Comparison of ENCODE assay signal across 7 cellular contexts in the genomic region with DNA sequence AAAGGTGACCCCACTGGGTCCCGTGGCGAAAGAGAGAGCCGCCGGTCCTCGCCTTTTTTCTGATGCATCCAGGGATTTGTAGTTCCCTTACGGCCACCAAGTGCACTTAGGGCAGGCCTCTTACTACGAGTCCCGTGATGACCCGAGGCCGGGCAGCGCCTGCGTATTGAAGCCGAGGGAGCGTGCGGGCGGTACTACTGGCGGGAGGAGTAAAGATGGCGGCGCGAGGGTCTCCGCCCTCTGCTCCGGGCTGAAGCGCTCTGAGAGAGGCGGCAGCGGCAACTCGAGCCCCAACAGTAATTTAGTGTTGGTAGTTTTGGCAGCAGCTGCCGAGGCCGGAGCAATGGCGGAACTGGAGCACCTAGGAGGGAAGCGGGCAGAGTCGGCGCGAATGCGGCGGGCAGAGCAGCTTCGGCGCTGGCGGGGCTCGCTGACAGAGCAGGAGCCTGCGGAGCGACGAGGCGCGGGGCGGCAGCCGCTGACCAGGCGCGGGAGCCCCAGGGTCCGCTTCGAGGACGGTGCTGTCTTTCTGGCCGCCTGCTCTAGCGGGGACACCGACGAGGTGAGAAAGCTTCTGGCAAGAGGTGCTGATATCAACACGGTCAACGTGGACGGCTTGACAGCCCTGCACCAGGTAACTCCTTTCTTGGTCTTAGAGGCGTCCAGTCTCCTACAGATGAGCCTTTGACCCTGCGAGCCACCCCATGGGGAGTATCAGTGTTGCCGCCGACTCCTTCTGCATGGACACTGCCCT.
DNase-seq lines count a peak whose midpoint lies in the region; ATAC-seq and TF ChIP-seq lines count a peak whose summit lies in the region.

A gene with protein sequence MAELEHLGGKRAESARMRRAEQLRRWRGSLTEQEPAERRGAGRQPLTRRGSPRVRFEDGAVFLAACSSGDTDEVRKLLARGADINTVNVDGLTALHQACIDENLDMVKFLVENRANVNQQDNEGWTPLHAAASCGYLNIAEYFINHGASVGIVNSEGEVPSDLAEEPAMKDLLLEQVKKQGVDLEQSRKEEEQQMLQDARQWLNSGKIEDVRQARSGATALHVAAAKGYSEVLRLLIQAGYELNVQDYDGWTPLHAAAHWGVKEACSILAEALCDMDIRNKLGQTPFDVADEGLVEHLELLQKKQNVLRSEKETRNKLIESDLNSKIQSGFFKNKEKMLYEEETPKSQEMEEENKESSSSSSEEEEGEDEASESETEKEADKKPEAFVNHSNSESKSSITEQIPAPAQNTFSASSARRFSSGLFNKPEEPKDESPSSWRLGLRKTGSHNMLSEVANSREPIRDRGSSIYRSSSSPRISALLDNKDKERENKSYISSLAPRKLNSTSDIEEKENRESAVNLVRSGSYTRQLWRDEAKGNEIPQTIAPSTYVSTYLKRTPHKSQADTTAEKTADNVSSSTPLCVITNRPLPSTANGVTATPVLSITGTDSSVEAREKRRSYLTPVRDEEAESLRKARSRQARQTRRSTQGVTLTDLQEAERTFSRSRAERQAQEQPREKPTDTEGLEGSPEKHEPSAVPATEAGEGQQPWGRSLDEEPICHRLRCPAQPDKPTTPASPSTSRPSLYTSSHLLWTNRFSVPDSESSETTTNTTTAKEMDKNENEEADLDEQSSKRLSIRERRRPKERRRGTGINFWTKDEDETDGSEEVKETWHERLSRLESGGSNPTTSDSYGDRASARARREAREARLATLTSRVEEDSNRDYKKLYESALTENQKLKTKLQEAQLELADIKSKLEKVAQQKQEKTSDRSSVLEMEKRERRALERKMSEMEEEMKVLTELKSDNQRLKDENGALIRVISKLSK (plus strand): TSS at position 191 of the 754 bp plus-strand sequence. CDS start 153 bp downstream, at position 344.

- TF ChIP-seq CTCF in astrocyte of the spinal cord (IDR thresholded peaks at IDR 0.05; ENCODE audit: low read depth, low read length) (no peak), retinal pigment epithelial cell (conservative IDR thresholded peaks at IDR 0.05; ENCODE audit: low read depth, low read length) (no peak)

- H3K4me3 ChIP-seq in astrocyte of the spinal cord (ENCODE audit: low read depth, low read length), result peak within 1 kb of the TSS; percentile 97
- H3K4me3 ChIP-seq in retinal pigment epithelial cell (ENCODE audit: low read length), result peak within 1 kb of the TSS; percentile 94

- DNase-seq in NCI-H2081 (lab: John Stamatoyannopoulos, UW) (peak; percentile 99 to 100), T1000 (lab: John Stamatoyannopoulos, UW) (peak; percentile 98), astrocyte of the spinal cord (ENCODE audit: low read depth, low spot score) (peak; percentile 99), hippocampal formation (lab: John Stamatoyannopoulos, UW) (peak; percentile 98 to 100), retinal pigment epithelial cell (ENCODE audit: low read depth) (peak; percentile 97)

- ATAC-seq in GM18508 (IDR thresholded peaks at IDR 0.05; ENCODE audit: insufficient read depth, unreplicated experiment) (peak; percentile 91), HG03025 (IDR thresholded peaks at IDR 0.05; ENCODE audit: low FRiP score, unreplicated experiment) (peak; percentile 97)

- in situ Hi-C loops in astrocyte of the spinal cord (cut with HindIII; ENCODE audit: low sequenced_read_pairs), result no loop called here

Comparison
In these comparisons a context has a peak if more than half of its experiments do, and no peak if none do; other contexts are left out.
1. Peak in every context shown above with its lines: DNase-seq, ATAC-seq and H3K4me3 ChIP-seq.